Comparison of ENCODE assay signal across 9 cellular contexts in genomic region chr1:26111530-26112406, GRCh38. TPM values are rescaled to one million over a fixed set of nuclear protein-coding genes. Genes with fewer than 3 reads are reported as not detected.
DNase-seq lines count a peak whose midpoint lies in the region; ATAC-seq, FAIRE-seq and TF ChIP-seq lines count a peak whose summit lies in the region.
"Had no signal": no experiment of that assay in that cellular context is flagged by ENCODE, and none has a peak within 500 bp of the region (broad histone marks: within the 10 kb centered on the region; RNA-seq: fewer than 3 reads in every experiment).

Gene PDIK1L (plus strand): TSS chr1:26111824. CDS start chr1:26114309, 2,485 bp downstream.

- no peaks in the 10 kb centered on the region for H4K20me1 ChIP-seq in BLaER1 treated with 17β-estradiol and CSF1 and Interleukin-3, amounts not matched to agents 10 nM and 100 nM
- H4K20me1 ChIP-seq in HepG2 (ENCODE audit: insufficient read depth, low read length), result no peaks in the 10 kb centered on the region

- peaks cover 16 to 26% (median 19%) of the 10 kb centered on the region in 10 experiments for H3K4me1 ChIP-seq in BLaER1 treated with 17β-estradiol and CSF1 and Interleukin-3, amounts not matched to agents 10 nM and 100 nM
- peaks cover 32% of the 10 kb centered on the region for H3K4me1 ChIP-seq in HepG2 (ENCODE audit: insufficient read depth, low read length)

- intact Hi-C loops in HepG2 (cut with micrococcal nuclease; ENCODE audit: unreplicated experiment), result loop anchor here (5.0 kb wide), 2 partner anchors 51 to 74 kb away; no protein-coding TSS in a partner anchor

- H3K9ac ChIP-seq in BLaER1 treated with 17β-estradiol and CSF1 and Interleukin-3, amounts not matched to agents 10 nM and 100 nM, result peak within 1 kb of the TSS; percentile 87 to 97 (median 92)
- peak within 1 kb of the TSS; percentile 91 for H3K9ac ChIP-seq in HepG2 (ENCODE audit: insufficient read depth, low read depth, low read length)

- peak within 1 kb of the TSS; percentile 75 to 99 (median 96) for H3K4me2 ChIP-seq in BLaER1 treated with 17β-estradiol and CSF1 and Interleukin-3, amounts not matched to agents 10 nM and 100 nM
- H3K4me2 ChIP-seq in HepG2 (ENCODE audit: low read depth, low read length), result peak within 1 kb of the TSS; percentile 94

- peaks cover 7% of the 10 kb centered on the region for H3K79me2 ChIP-seq in HepG2 (ENCODE audit: insufficient read depth, low read length)

- peak; percentile 95 for DNase-seq in NCI-H748 (lab: John Stamatoyannopoulos, UW; ENCODE audit: unreplicated experiment)
- DNase-seq in activated CD4-positive, alpha-beta T cell treated with anti-CD3 and anti-CD28 coated beads, Interleukin-2, amount 50 U/mL, for 1 hour, result peak; percentile 95
- peak; percentile 48 for DNase-seq in cortex of kidney (lab: John Stamatoyannopoulos, UW)
- peak; percentile 84 for DNase-seq in HepG2 (ENCODE audit: low spot score)
- DNase-seq in stimulated activated CD4-positive, alpha-beta T cell treated with anti-CD3 and anti-CD28 coated beads, Interleukin-2, amount 100 ng/mL, for 4 hours (ENCODE audit: low read depth), result peak; percentile 89

- no peaks in the 10 kb centered on the region; a peak in 1 of 22 replicates for H3K27me3 ChIP-seq in BLaER1 treated with 17β-estradiol and CSF1 and Interleukin-3, amounts not matched to agents 10 nM and 100 nM
- H3K27me3 ChIP-seq in HepG2 (ENCODE audit: control insufficient read depth in 1 of 2, insufficient read depth in 2 of 2, low read length in 2 of 2), result no peaks in the 10 kb centered on the region; a peak in 1 of 5 replicates

- in situ Hi-C loops in HepG2 (cut with HindIII; ENCODE audit: extremely low pct_ligation_motif_present, low pct_unique_long_range_greater_than_20kb), result no loop called here

- peak within 1 kb of the TSS; percentile 83 to 96 (median 93) for H3K27ac ChIP-seq in BLaER1 treated with 17β-estradiol and CSF1 and Interleukin-3, amounts not matched to agents 10 nM and 100 nM
- peak within 1 kb of the TSS; percentile 93 for H3K27ac ChIP-seq in HepG2 (ENCODE audit: extremely low read length, insufficient read depth, low read length)

- H3K4me3 ChIP-seq in BLaER1 treated with 17β-estradiol and CSF1 and Interleukin-3, amounts not matched to agents 10 nM and 100 nM, result peak within 1 kb of the TSS; percentile 84 to 98 (median 92)
- peak within 1 kb of the TSS; percentile 73 to 98 (median 87) for H3K4me3 ChIP-seq in HepG2 (replicated peaks in 1 of 3; ENCODE audit: insufficient read depth in 1 of 3, low read depth in 2 of 3, low read length in 3 of 3)

- CTCF ChIA-PET in HepG2 (lab: Yijun Ruan, JAX; ENCODE audit: low intra/inter-chr PET ratio, low total read pairs), result no interaction called here

- no TSS peak for BruUV-seq in HepG2 (replicated peaks; lab: Mats Ljungman, UMichigan)

- no peak for TF ChIP-seq CTCF in HepG2 (CRISPR knock-in tag; IDR thresholded peaks at IDR 0.05)

- peak; percentile 76 for TF ChIP-seq POLR2A in HepG2 (IDR thresholded peaks at IDR 0.05; ENCODE audit: insufficient read depth in 1 of 2, low read depth in 2 of 2, low read length in 2 of 2)

- H3K9me3 ChIP-seq in BLaER1 treated with 17β-estradiol and CSF1 and Interleukin-3, amounts not matched to agents 10 nM and 100 nM (replicated peaks in 1 of 11), result no peaks in the 10 kb centered on the region
- H3K9me3 ChIP-seq in HepG2 (ENCODE audit: low read length), result no peaks in the 10 kb centered on the region

- WGBS in HepG2 (ENCODE audit: low lambda C conversion rate), result under 1% methylated on average over 13 of the region's 96 CpGs

- no peak for TF ChIP-seq EP300 in HepG2 (IDR thresholded peaks at IDR 0.05; ENCODE audit: low read depth in 2 of 2, low read length in 2 of 2)
- TF ChIP-seq EP300 in HepG2 (CRISPR knock-in tag; IDR thresholded peaks at IDR 0.05; ENCODE audit: borderline replicate concordance), result no peak

- TF ChIP-seq RAD21 in HepG2 (CRISPR knock-in tag; IDR thresholded peaks at IDR 0.05), result no peak; the same call in 1 of the 2 replicates

- POLR2A ChIA-PET in HepG2 (lab: Yijun Ruan, JAX), result interaction anchor here (1.1 to 2.3 kb wide), 2 partner anchors 33 to 58 kb away, joined by 3 to 8 read pairs; partner anchors contain the start of gene ZNF593

- peaks cover 17 to 33% (median 27%) of the 10 kb centered on the region in 11 experiments; a peak in 21 of 22 replicates for H3K36me3 ChIP-seq in BLaER1 treated with 17β-estradiol and CSF1 and Interleukin-3, amounts not matched to agents 10 nM and 100 nM
- H3K36me3 ChIP-seq in HepG2 (replicated peaks in 1 of 2; ENCODE audit: control insufficient read depth in 1 of 2, insufficient read depth in 2 of 2, low read length in 2 of 2), result peaks cover 4 to 16% of the 10 kb centered on the region in 2 experiments; a peak in 3 of 5 replicates

- ATAC-seq in GM19395 (IDR thresholded peaks at IDR 0.05; ENCODE audit: unreplicated experiment) (peak; percentile 63), HG03558 (IDR thresholded peaks at IDR 0.05; ENCODE audit: extremely low read depth, unreplicated experiment) (peak; percentile 41), HepG2 (peak; percentile 93)

- peak within 1 kb of the TSS; percentile 77 for H2AFZ ChIP-seq in HepG2 (ENCODE audit: low read length)

- no peak for FAIRE-seq in HepG2 (lab: Jason Lieb, UNC)
- FAIRE-seq: colon had no signal

TF ChIP-seq in HepG2, 621 proteins besides CTCF, POLR2A, EP300 and RAD21 (continues in another document):
- TF ChIP-seq ZNF672 (CRISPR knock-in tag; IDR thresholded peaks at IDR 0.05) (no peak), RBFOX2 (IDR thresholded peaks at IDR 0.05; ENCODE audit: low read depth, low read length) (peak; percentile 60), FOXA1 (IDR thresholded peaks at IDR 0.05) (no peak), FOXA1 (CRISPR knock-in tag; IDR thresholded peaks at IDR 0.05) (no peak), MXD4 (CRISPR knock-in tag; IDR thresholded peaks at IDR 0.05) (peak; percentile 54), AGO2 (optimal IDR thresholded peaks at IDR 0.05; ENCODE audit: low read depth, low read length) (no peak), SAFB2 (CRISPR knock-in tag; IDR thresholded peaks at IDR 0.05; ENCODE audit: borderline replicate concordance, low read depth) (no peak), SMAD1 (CRISPR knock-in tag; IDR thresholded peaks at IDR 0.05; ENCODE audit: borderline replicate concordance, low read depth) (0 out of 2 replicates have a peak, but pooled peaks have one; percentile 61), CREB3 (CRISPR knock-in tag; IDR thresholded peaks at IDR 0.05) (peak; percentile 26; the same call in 1 of the 2 replicates), ZFP82 (CRISPR knock-in tag; IDR thresholded peaks at IDR 0.05; ENCODE audit: borderline replicate concordance) (no peak), KLF13 (CRISPR knock-in tag; IDR thresholded peaks at IDR 0.05) (no peak)
- TF ChIP-seq, protein P1, sequence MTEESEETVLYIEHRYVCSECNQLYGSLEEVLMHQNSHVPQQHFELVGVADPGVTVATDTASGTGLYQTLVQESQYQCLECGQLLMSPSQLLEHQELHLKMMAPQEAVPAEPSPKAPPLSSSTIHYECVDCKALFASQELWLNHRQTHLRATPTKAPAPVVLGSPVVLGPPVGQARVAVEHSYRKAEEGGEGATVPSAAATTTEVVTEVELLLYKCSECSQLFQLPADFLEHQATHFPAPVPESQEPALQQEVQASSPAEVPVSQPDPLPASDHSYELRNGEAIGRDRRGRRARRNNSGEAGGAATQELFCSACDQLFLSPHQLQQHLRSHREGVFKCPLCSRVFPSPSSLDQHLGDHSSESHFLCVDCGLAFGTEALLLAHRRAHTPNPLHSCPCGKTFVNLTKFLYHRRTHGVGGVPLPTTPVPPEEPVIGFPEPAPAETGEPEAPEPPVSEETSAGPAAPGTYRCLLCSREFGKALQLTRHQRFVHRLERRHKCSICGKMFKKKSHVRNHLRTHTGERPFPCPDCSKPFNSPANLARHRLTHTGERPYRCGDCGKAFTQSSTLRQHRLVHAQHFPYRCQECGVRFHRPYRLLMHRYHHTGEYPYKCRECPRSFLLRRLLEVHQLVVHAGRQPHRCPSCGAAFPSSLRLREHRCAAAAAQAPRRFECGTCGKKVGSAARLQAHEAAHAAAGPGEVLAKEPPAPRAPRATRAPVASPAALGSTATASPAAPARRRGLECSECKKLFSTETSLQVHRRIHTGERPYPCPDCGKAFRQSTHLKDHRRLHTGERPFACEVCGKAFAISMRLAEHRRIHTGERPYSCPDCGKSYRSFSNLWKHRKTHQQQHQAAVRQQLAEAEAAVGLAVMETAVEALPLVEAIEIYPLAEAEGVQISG (CRISPR knock-in tag; IDR thresholded peaks at IDR 0.05), result peak; percentile 25; the same call in 1 of the 2 replicates

RNA-seq across cellular contexts. Expression of gene PDIK1L, which starts in this region (rescaled TPM):
- total RNA-seq in HepG2 (2016; rRNA removed; fragmentation: Illumina TruSeq; extraction: Trizol), result 4.6 and 5.8 TPM in 2 replicates
- total RNA-seq in HepG2 (2016; cell fraction: cytosol; rRNA removed; fragmentation: Illumina TruSeq; extraction: Trizol; ENCODE audit: low read depth), result 0.51 and 0.53 TPM in 2 replicates
- 4.4 and 6.6 TPM in 2 replicates for total RNA-seq in HepG2 (2016; cell fraction: insoluble cytoplasmic fraction; rRNA removed; fragmentation: Illumina TruSeq; extraction: Trizol)
- total RNA-seq in HepG2 (2016; cell fraction: membrane; rRNA removed; fragmentation: Illumina TruSeq; extraction: Trizol), result 2.5 and 2.9 TPM in 2 replicates
- 3.9 and 4.1 TPM in 2 replicates for total RNA-seq in HepG2 (2016; cell fraction: nucleus; rRNA removed; fragmentation: Illumina TruSeq; extraction: Trizol)
- polyA plus RNA-seq in HepG2 (2011; rRNA removed), result 1.2 and 1.9 TPM in 2 replicates
- polyA plus RNA-seq in HepG2 (2011; cell fraction: cytosol; rRNA removed), result 0.83 and 1.0 TPM in 2 replicates
- polyA plus RNA-seq in HepG2 (2011; cell fraction: nucleus; rRNA removed), result 1.3 and 1.5 TPM in 2 replicates
- 1.7 and 2.7 TPM in 2 replicates for polyA plus RNA-seq in HepG2 (2012)
- 0.14 and 0.24 TPM in 2 replicates for polyA plus RNA-seq in HepG2 (2016; cell fraction: cytosol; fragmentation: Illumina TruSeq; extraction: Trizol; ENCODE audit: low read depth)
- 3.9 and 4.2 TPM in 2 replicates for polyA plus RNA-seq in HepG2 (2016; cell fraction: insoluble cytoplasmic fraction; fragmentation: Illumina TruSeq; extraction: Trizol; ENCODE audit: low read depth)
- polyA plus RNA-seq in HepG2 (2016; cell fraction: membrane; fragmentation: Illumina TruSeq; extraction: Trizol; ENCODE audit: low read depth), result 0.95 and 0.99 TPM in 2 replicates
- polyA plus RNA-seq in HepG2 (2016; cell fraction: nucleus; fragmentation: Illumina TruSeq; extraction: Trizol; ENCODE audit: insufficient read depth, low read depth), result 5.3 and 5.7 TPM in 2 replicates
- 0.96 and 5.8 TPM in 2 replicates for polyA minus RNA-seq in HepG2 (2011; rRNA and poly(A)+ RNA removed; ENCODE audit: low replicate concordance)
- polyA minus RNA-seq in HepG2 (2011; cell fraction: cytosol; rRNA and poly(A)+ RNA removed), result 1.9 and 2.7 TPM in 2 replicates
- 4.1 and 5.1 TPM in 2 replicates for polyA minus RNA-seq in HepG2 (2011; cell fraction: nucleus; rRNA and poly(A)+ RNA removed)

Comparison
In these comparisons a context has a peak if more than half of its experiments do, and no peak if none do; other contexts are left out.
1. Peak in every context shown above with its lines: DNase-seq, ATAC-seq, H3K4me3 ChIP-seq and H3K27ac ChIP-seq.
2. ATAC-seq: peak in every context shown above with its lines; median percentile 93 in HepG2; 63 in GM19395; 41 in HG03558.